10 cellular contexts compared by ENCODE assay signal in genomic region chr9:133935328-133936040, GRCh38. TPM values are rescaled to one million over a fixed set of nuclear protein-coding genes. Genes with fewer than 3 reads are reported as not detected.
DNase-seq lines count a peak whose midpoint lies in the region; ATAC-seq and TF ChIP-seq lines count a peak whose summit lies in the region.
"Had no signal": no experiment of that assay in that cellular context is flagged by ENCODE, and none has a peak within 500 bp of the region (broad histone marks: within the 10 kb centered on the region; RNA-seq: fewer than 3 reads in every experiment).

No MANE protein-coding gene starts in this region.

- H3K4me1 ChIP-seq in SK-N-SH (ENCODE audit: control insufficient read depth in 1 of 2, insufficient read depth in 2 of 2, low read depth in 1 of 2, low read length in 1 of 2) (peaks cover 0 to 44% of the 10 kb centered on the region in 2 experiments; a peak in 1 of 4 replicates), osteoblast (ENCODE audit: insufficient read depth, low read length) (peaks cover 40% of the 10 kb centered on the region)

- no peak for TF ChIP-seq EP300 in SK-N-SH (IDR thresholded peaks at IDR 0.05; ENCODE audit: borderline replicate concordance in 1 of 2, low read depth in 1 of 2, low read length in 1 of 2)

- H3K9me3 ChIP-seq in SK-N-SH (no peaks in the 10 kb centered on the region), osteoblast (ENCODE audit: low read depth, low read length) (no peaks in the 10 kb centered on the region)

- peak; percentile 31 for TF ChIP-seq RAD21 in SK-N-SH (IDR thresholded peaks at IDR 0.05; ENCODE audit: low read length)

- H4K20me1 ChIP-seq in SK-N-SH (ENCODE audit: insufficient read depth) (peaks cover 57% of the 10 kb centered on the region), osteoblast (ENCODE audit: insufficient read depth, low read length) (peaks cover 40% of the 10 kb centered on the region)

- 93% methylated on average over 6 of the region's 30 CpGs for WGBS in SK-N-SH (ENCODE audit: low lambda C conversion rate)

- peak overlapping the region in 1 of 2 experiments; percentile 51; a peak in 1 of 4 replicates for H3K27ac ChIP-seq in SK-N-SH (ENCODE audit: low read depth in 2 of 2, low read length in 1 of 2)
- peak overlapping the region; percentile 69 for H3K27ac ChIP-seq in osteoblast (ENCODE audit: low read depth, low read length)

- no peaks in the 10 kb centered on the region for H3F3A ChIP-seq in SK-N-SH (replicated peaks; ENCODE audit: insufficient read depth)

- TF ChIP-seq CTCF in SK-N-SH (IDR thresholded peaks at IDR 0.05) = no peak
- no peak for TF ChIP-seq CTCF in osteoblast (IDR thresholded peaks at IDR 0.05; ENCODE audit: extremely low read depth, low read depth, low read length)
- TF ChIP-seq CTCF in GM20000 (IDR thresholded peaks at IDR 0.05; ENCODE audit: extremely low read depth, missing control alignments) = no peak

- peak; percentile 52 for DNase-seq in Caki2 (ENCODE audit: low read depth)
- peak; percentile 72 for DNase-seq in SK-N-SH
- DNase-seq in glomerular visceral epithelial cell (ENCODE audit: extremely low spot score) = peak; percentile 94
- DNase-seq in osteoblast (ENCODE audit: insufficient read length, low spot score, missing footprints) = peak; percentile 95
- DNase-seq in HPDE6-E6E7 (ENCODE audit: extremely low spot score) = no peak
- no peak for DNase-seq in GM20000 (ENCODE audit: low spot score)
- DNase-seq: CD4-positive, CD25-positive, alpha-beta regulatory T cell; naive thymus-derived CD8-positive, alpha-beta T cell had no signal

- in situ Hi-C loops in Caki2 (cut with HindIII; ENCODE audit: low pct_unique_long_range_greater_than_20kb, low sequenced_read_pairs) = no loop called here

- ATAC-seq in HG03108 (IDR thresholded peaks at IDR 0.05; ENCODE audit: unreplicated experiment) (no peak), HG02759 (IDR thresholded peaks at IDR 0.05; ENCODE audit: unreplicated experiment) (no peak)
- ATAC-seq: naive thymus-derived CD8-positive, alpha-beta T cell had no signal

- no peak overlapping the region for H3K9ac ChIP-seq in SK-N-SH

- CTCF ChIA-PET in SK-N-SH (lab: Yijun Ruan, JAX) = interaction anchor here (0.8 to 1.9 kb wide), 8 partner anchors 9 to 153 kb away, joined by 3 to 6 read pairs (median 4); no protein-coding TSS in a partner anchor

- POLR2A ChIA-PET in SK-N-SH (lab: Yijun Ruan, JAX) = interaction anchor here (1.0 kb wide), 2 partner anchors 60 to 100 kb away, joined by 3 read pairs; no protein-coding TSS in a partner anchor

- H3K36me3 ChIP-seq in SK-N-SH (replicated peaks in 1 of 2; ENCODE audit: control insufficient read depth in 1 of 2, insufficient read depth in 2 of 2, low read length in 1 of 2) (peaks cover 3 to 5% of the 10 kb centered on the region in 2 experiments), osteoblast (ENCODE audit: insufficient read depth, low read length) (peaks cover 12% of the 10 kb centered on the region)

- H3K4me2 ChIP-seq in SK-N-SH = no peak overlapping the region
- H3K4me2 ChIP-seq in osteoblast (ENCODE audit: insufficient read depth, low read length) = peak overlapping the region; percentile 74

- H3K9me2 ChIP-seq in SK-N-SH = no peaks in the 10 kb centered on the region

- no peak overlapping the region for H3K4me3 ChIP-seq in SK-N-SH (ENCODE audit: low read depth in 2 of 2, low read length in 1 of 2)
- H3K4me3 ChIP-seq in osteoblast (ENCODE audit: insufficient read depth, low read length) = peak overlapping the region; percentile 51

- no peak overlapping the region for H2AFZ ChIP-seq in SK-N-SH (ENCODE audit: low read depth)
- peak overlapping the region; percentile 60 for H2AFZ ChIP-seq in osteoblast (ENCODE audit: low read length)

- no peaks in the 10 kb centered on the region for H3K27me3 ChIP-seq in SK-N-SH (ENCODE audit: insufficient read depth)
- no peaks in the 10 kb centered on the region for H3K27me3 ChIP-seq in osteoblast (ENCODE audit: insufficient read depth, low read length)

- H3K79me2 ChIP-seq in SK-N-SH (ENCODE audit: insufficient read depth) = peaks cover 75% of the 10 kb centered on the region
- peaks cover 43% of the 10 kb centered on the region for H3K79me2 ChIP-seq in osteoblast (ENCODE audit: insufficient read depth, low read length)

TF ChIP-seq in SK-N-SH, 30 proteins besides CTCF, POLR2A, EP300 and RAD21:
- peak; percentile 66 for TF ChIP-seq NFIC (IDR thresholded peaks at IDR 0.05; ENCODE audit: borderline replicate concordance)
- no peak for TF ChIP-seq FOXM1 (IDR thresholded peaks at IDR 0.05; ENCODE audit: low read depth)
- TF ChIP-seq SMC3 (IDR thresholded peaks at IDR 0.05; ENCODE audit: low read depth, low read length) = peak; percentile 1; the same call in 1 of the 2 replicates
TF ChIP-seq in SK-N-SH: peak in this region for 2.

RNA-seq across cellular contexts. Expression of gene VAV2, which starts 56.6 kb away (rescaled TPM):
- total RNA-seq in Caki2 (2014; rRNA removed; shearing (Covaris generic); ENCODE audit: low replicate concordance) = 24.3 and 25.1 TPM in 2 replicates
- polyA plus RNA-seq in SK-N-SH (2012; rRNA removed) = 12.9 and 14.9 TPM in 2 replicates
- 9.1 and 12.6 TPM in 2 replicates for polyA plus RNA-seq in SK-N-SH (2012; cell fraction: cytosol; rRNA removed)
- 23.3 and 24.1 TPM in 2 replicates for polyA plus RNA-seq in SK-N-SH (2012; cell fraction: nucleus; rRNA removed)
- total RNA-seq in osteoblast = 8.0 and 8.8 TPM in 2 replicates

Comparison
In these comparisons a context has a peak if more than half of its experiments do, and no peak if none do; other contexts are left out.
1. DNase-seq: peak in Caki2 (single experiment), SK-N-SH (single experiment), glomerular visceral epithelial cell (single experiment) and osteoblast (single experiment); none in HPDE6-E6E7 (single experiment) and GM20000 (single experiment).